Comparison of ENCODE assay signal across 1 cellular context in genomic region chr2:23380562-23381065, GRCh38.
TF ChIP-seq lines count a peak whose summit lies in the region.

No MANE protein-coding gene starts in this region.

TF ChIP-seq in HepG2, 621 proteins besides CTCF, POLR2A, EP300 and RAD21 (continued from another document):
- TF ChIP-seq ATF6 (CRISPR knock-in tag; conservative IDR thresholded peaks at IDR 0.05): no peak
- no peak for TF ChIP-seq DMAP1 (CRISPR knock-in tag; IDR thresholded peaks at IDR 0.05)
- no peak for TF ChIP-seq PHF8 (CRISPR knock-in tag; IDR thresholded peaks at IDR 0.05)
- no peak for TF ChIP-seq NFAT5 (CRISPR knock-in tag; IDR thresholded peaks at IDR 0.05)
- TF ChIP-seq PAXIP1 (CRISPR knock-in tag; conservative IDR thresholded peaks at IDR 0.05): no peak
- no peak for TF ChIP-seq MEIS2 (CRISPR knock-in tag; IDR thresholded peaks at IDR 0.05)
- no peak for TF ChIP-seq MYPOP (CRISPR knock-in tag; IDR thresholded peaks at IDR 0.05)
- TF ChIP-seq HMGA1 (CRISPR knock-in tag; conservative IDR thresholded peaks at IDR 0.05): no peak
